Comparison of ENCODE assay signal across 18 cellular contexts in genomic region chr2:55022486-55022885, GRCh38. TPM values are rescaled to one million over a fixed set of nuclear protein-coding genes. Genes with fewer than 3 reads are reported as not detected.
DNase-seq lines count a peak whose midpoint lies in the region; ATAC-seq and TF ChIP-seq lines count a peak whose summit lies in the region.
"Had no signal": no experiment of that assay in that cellular context is flagged by ENCODE, and none has a peak within 500 bp of the region (broad histone marks: within the 10 kb centered on the region; RNA-seq: fewer than 3 reads in every experiment).

No MANE protein-coding gene starts in this region.

- no peak overlapping the region for H3K27ac Mint-ChIP-seq in GM23338
- H3K27ac Mint-ChIP-seq: CD8-positive, alpha-beta T cell; HFFc6 had no signal

- H3K4me3 Mint-ChIP-seq in GM23338, result no peak overlapping the region
- H3K4me3 Mint-ChIP-seq: CD8-positive, alpha-beta T cell; HFFc6 had no signal

- TF ChIP-seq CTCF in GM23338 (conservative IDR thresholded peaks at IDR 0.05; ENCODE audit: low read depth in 2 of 2) (no peak), Panc1 (IDR thresholded peaks at IDR 0.05) (no peak), upper lobe of right lung (IDR thresholded peaks at IDR 0.05) (no peak), PC-3 (conservative IDR thresholded peaks at IDR 0.05; ENCODE audit: low read depth, low read length) (no peak)

- H3K27me3 Mint-ChIP-seq in GM23338 (ENCODE audit: insufficient read depth, low read depth, poor library complexity), result no peaks in the 10 kb centered on the region

- in situ Hi-C loops in Panc1 (cut with HindIII; ENCODE audit: low pct_unique_long_range_greater_than_20kb, low sequenced_read_pairs), result no loop called here

- H3K79me2 ChIP-seq in GM23338 (replicated peaks; ENCODE audit: insufficient read depth), result peaks cover 91% of the 10 kb centered on the region
- peaks cover 100% of the 10 kb centered on the region for H3K79me2 ChIP-seq in PC-3 (ENCODE audit: low read length)

- no peak overlapping the region for H3K4me3 ChIP-seq in GM23338
- H3K4me3 ChIP-seq in Panc1 (ENCODE audit: low read depth in 2 of 2, low read length in 2 of 2), result no peak overlapping the region
- no peak overlapping the region for H3K4me3 ChIP-seq in upper lobe of right lung
- no peak overlapping the region for H3K4me3 ChIP-seq in PC-3 (ENCODE audit: low read length)

- no peak for ATAC-seq in GM23338
- peak; percentile 33 for ATAC-seq in Panc1
- peak; percentile 62 for ATAC-seq in left colon
- peak; percentile 15 for ATAC-seq in upper lobe of right lung
- ATAC-seq in PC-3, result no peak
- ATAC-seq: CD8-positive, alpha-beta T cell; Right ventricle myocardium inferior had no signal

- H3K4me1 Mint-ChIP-seq in GM23338, result peaks cover 37% of the 10 kb centered on the region

- intact Hi-C loops in Panc1 (cut with micrococcal nuclease; ENCODE audit: unreplicated experiment) (no loop called here), left colon (cut with DNase I, micrococcal nuclease) (no loop called here), upper lobe of right lung (cut with DNase I) (no loop called here), PC-3 (cut with micrococcal nuclease) (no loop called here)

- H2AFZ ChIP-seq in GM23338 (no peak overlapping the region), PC-3 (ENCODE audit: low read length) (no peak overlapping the region)

- DNase-seq in GM23338 (ENCODE audit: low spot score), result no peak
- no peak for DNase-seq in Panc1 (ENCODE audit: low read depth, low spot score)
- no peak for DNase-seq in left colon
- DNase-seq in upper lobe of right lung, result no peak
- DNase-seq in PC-3, result no peak
- DNase-seq in stimulated activated CD4-positive, alpha-beta T cell treated with anti-CD3 and anti-CD28 coated beads, Interleukin-15, amount 100 ng/mL, for 24 hours, result no peak
- no peak for DNase-seq in NCI-H510A treated with DMSO at 0.1 percent for 48 hours (lab: John Stamatoyannopoulos, UW)
- DNase-seq: BE2C; CD8-positive, alpha-beta T cell; DND-41; GOT3; HFFc6; MM.1S; NCI-H1930; NCI-H2171; NCI-H446 treated with DMSO at 0.1 percent for 48 hours; NCI-H774 had no signal

- no peaks in the 10 kb centered on the region for H3K9me2 ChIP-seq in GM23338 (ENCODE audit: insufficient read depth)
- no peaks in the 10 kb centered on the region for H3K9me2 ChIP-seq in PC-3 (replicated peaks; ENCODE audit: low read length)

- BruUV-seq in Panc1 (replicated peaks; lab: Mats Ljungman, UMichigan) (no TSS peak), PC-3 (replicated peaks; lab: Mats Ljungman, UMichigan) (no TSS peak)

- H3K9me3 ChIP-seq in Panc1 (ENCODE audit: control insufficient read depth, insufficient read depth, low read depth, low read length) (no peaks in the 10 kb centered on the region), upper lobe of right lung (no peaks in the 10 kb centered on the region), PC-3 (ENCODE audit: low read length) (no peaks in the 10 kb centered on the region)
- H3K9me3 ChIP-seq: BE2C had no signal

- no peaks in the 10 kb centered on the region for H3F3A ChIP-seq in GM23338 (replicated peaks; ENCODE audit: low read depth)
- no peaks in the 10 kb centered on the region for H3F3A ChIP-seq in PC-3 (ENCODE audit: low read length, unreplicated experiment)

- POLR2A ChIA-PET in Panc1 (lab: Charles Lee), result no interaction called here
- POLR2A ChIA-PET in PC-3 (lab: Charles Lee; ENCODE audit: unreplicated experiment), result no interaction called here

- H4K20me1 ChIP-seq in GM23338 (replicated peaks; ENCODE audit: insufficient read depth) (peaks cover 11% of the 10 kb centered on the region), PC-3 (ENCODE audit: low read length) (peaks cover 88% of the 10 kb centered on the region)

- no peaks in the 10 kb centered on the region for H3K27me3 ChIP-seq in GM23338 (ENCODE audit: insufficient read depth)
- H3K27me3 ChIP-seq in Panc1 (ENCODE audit: control insufficient read depth, insufficient read depth, low read length), result no peaks in the 10 kb centered on the region
- no peaks in the 10 kb centered on the region for H3K27me3 ChIP-seq in upper lobe of right lung
- H3K27me3 ChIP-seq in PC-3 (ENCODE audit: low read length), result no peaks in the 10 kb centered on the region
- H3K27me3 ChIP-seq: BE2C had no signal

- H3K36me3 Mint-ChIP-seq in GM23338 (ENCODE audit: low read depth), result no peaks in the 10 kb centered on the region; the same call in 2 of the 3 replicates

- H3K4me2 ChIP-seq in GM23338, result 0 out of 2 replicates have a peak overlapping the region, but pooled peaks have one; percentile 29
- H3K4me2 ChIP-seq in PC-3 (ENCODE audit: low read length), result no peak overlapping the region

- no peaks in the 10 kb centered on the region for H3K9me3 Mint-ChIP-seq in GM23338
- H3K9me3 Mint-ChIP-seq: HFFc6 had no signal

- H3K4me1 ChIP-seq in GM23338 (ENCODE audit: insufficient read depth), result peaks cover 77% of the 10 kb centered on the region
- peaks cover 61% of the 10 kb centered on the region for H3K4me1 ChIP-seq in Panc1 (ENCODE audit: control insufficient read depth, insufficient read depth, low read length)
- H3K4me1 ChIP-seq in upper lobe of right lung, result peaks cover 23% of the 10 kb centered on the region
- H3K4me1 ChIP-seq in PC-3 (ENCODE audit: insufficient read depth, low read length), result peaks cover 18% of the 10 kb centered on the region
- H3K4me1 ChIP-seq: BE2C had no signal

- no peaks in the 10 kb centered on the region for H3K36me3 ChIP-seq in GM23338 (ENCODE audit: insufficient read depth)
- H3K36me3 ChIP-seq in Panc1 (ENCODE audit: control insufficient read depth, insufficient read depth, low read length), result no peaks in the 10 kb centered on the region; the same call in 1 of the 2 replicates
- H3K36me3 ChIP-seq in upper lobe of right lung, result no peaks in the 10 kb centered on the region
- H3K36me3 ChIP-seq in PC-3 (ENCODE audit: low read depth, low read length), result peaks cover 16% of the 10 kb centered on the region
- H3K36me3 ChIP-seq: BE2C had no signal

- H3K27ac ChIP-seq in GM23338 (ENCODE audit: low read depth) (peak overlapping the region; percentile 89), Panc1 (ENCODE audit: low read length) (no peak overlapping the region; the same call in 1 of the 2 replicates), upper lobe of right lung (no peak overlapping the region), PC-3 (ENCODE audit: low read length) (no peak overlapping the region)

- H3K9ac ChIP-seq in PC-3 (ENCODE audit: low read length), result no peak overlapping the region

- CTCF ChIA-PET in Panc1 (lab: Charles Lee) (no interaction called here), PC-3 (lab: Charles Lee) (no interaction called here)

TF ChIP-seq in GM23338, 12 proteins besides CTCF, POLR2A, EP300 and RAD21:
- TF ChIP-seq ZNF331 (CRISPR knock-in tag; IDR thresholded peaks at IDR 0.05; ENCODE audit: low read depth) (no peak), JUNB (IDR thresholded peaks at IDR 0.05; ENCODE audit: unreplicated experiment) (no peak)

RNA-seq across cellular contexts. Expression of gene RTN4, which starts 27.8 kb away (rescaled TPM):
- total RNA-seq in GM23338 (2014; rRNA removed; shearing (Covaris generic)), result 221 and 244 TPM in 2 replicates
- 218 and 221 TPM in 2 replicates for polyA plus RNA-seq in GM23338 (2016; fragmentation: Nextera tagmentation; extraction: Ambion mirVana)
- total RNA-seq in Panc1 (2021; ENCODE audit: unreplicated experiment) (513 TPM), left colon (100 to 1,000 TPM; 237 to 280 TPM), upper lobe of right lung (275 TPM), PC-3 (2014; rRNA removed) (150 and 170 TPM in 2 replicates)
- 447 TPM for polyA plus RNA-seq in Panc1 (2012; ENCODE audit: insufficient read length)

Comparison
In these comparisons a context has a peak if more than half of its experiments do, and no peak if none do; other contexts are left out.
1. ATAC-seq: peak in Panc1 (single experiment), left colon (single experiment) and upper lobe of right lung (single experiment); none in GM23338 (single experiment) and PC-3 (single experiment).